Comparison of ENCODE assay signal across 8 cellular contexts in the genomic region with DNA sequence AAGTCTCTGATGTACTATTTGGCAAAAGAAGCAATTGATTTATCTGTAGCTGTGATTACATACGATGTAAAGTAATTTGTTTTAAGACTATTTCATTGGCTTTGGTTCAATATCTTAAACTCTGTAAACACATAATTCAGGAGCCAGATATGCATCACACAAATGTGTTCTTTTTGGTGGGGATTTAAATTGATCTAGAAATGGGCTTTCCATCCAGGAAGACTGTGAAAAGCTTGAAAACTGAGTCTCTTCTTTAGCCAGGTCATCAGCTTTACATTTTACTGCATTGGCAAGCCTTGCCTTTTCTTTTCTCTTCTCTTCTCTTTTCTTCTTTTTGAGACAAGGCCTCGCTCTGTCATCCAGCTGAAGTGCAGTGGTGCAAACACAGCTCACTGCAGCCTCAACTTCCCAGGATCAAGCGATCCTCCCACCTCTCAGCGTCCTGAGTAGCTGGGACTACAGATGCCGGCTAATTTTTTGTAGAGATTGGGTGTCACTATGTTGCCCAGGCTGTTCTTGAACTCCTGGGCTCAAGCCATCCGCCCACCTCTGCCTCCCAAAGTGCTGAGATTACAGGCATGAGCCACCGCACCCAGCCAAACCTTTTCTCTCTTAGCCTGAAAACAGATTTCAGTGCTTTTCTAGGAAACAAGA. TPM values are rescaled to one million over a fixed set of nuclear protein-coding genes. Genes with fewer than 3 reads are reported as not detected.
DNase-seq lines count a peak whose midpoint lies in the region; ATAC-seq, FAIRE-seq and TF ChIP-seq lines count a peak whose summit lies in the region.

No MANE protein-coding gene starts in this region.

- no peak for ATAC-seq in HCT116
- ATAC-seq in HG03442 (IDR thresholded peaks at IDR 0.05; ENCODE audit: unreplicated experiment) = no peak

- H3K36me3 ChIP-seq in HCT116 (ENCODE audit: control insufficient read depth in 1 of 2, insufficient read depth in 2 of 2, low read length in 2 of 2) = no peaks in the 10 kb centered on the region
- no peaks in the 10 kb centered on the region for H3K36me3 ChIP-seq in WERI-Rb-1
- H3K36me3 ChIP-seq in esophagus muscularis mucosa = no peaks in the 10 kb centered on the region
- no peaks in the 10 kb centered on the region for H3K36me3 ChIP-seq in small intestine (ENCODE audit: control insufficient read depth in 2 of 2, insufficient read depth in 2 of 2, low read length in 2 of 2)
- H3K36me3 ChIP-seq in testis (ENCODE audit: low read depth, missing control alignments) = no peaks in the 10 kb centered on the region

- WGBS in esophagus muscularis mucosa = 84% methylated on average over 7 of the region's 7 CpGs
- WGBS in small intestine, 3 donors = 71 to 75% (median 72%) methylated on average over 7 of the region's 7 CpGs
- 41 to 55% methylated on average over 7 of the region's 7 CpGs for WGBS in testis, 2 donors

- FAIRE-seq in small intestine (lab: Jason Lieb, UNC) = no peak

- no peak for TF ChIP-seq CTCF in HCT116 (IDR thresholded peaks at IDR 0.05 in 2 of 3, conservative IDR thresholded peaks at IDR 0.05 in 1 of 3; ENCODE audit: borderline replicate concordance in 1 of 3, insufficient read depth in 1 of 3, low read depth in 2 of 3, low read length in 2 of 3)
- no peak for TF ChIP-seq CTCF in WERI-Rb-1 (IDR thresholded peaks at IDR 0.05; ENCODE audit: low read depth, low read length)
- TF ChIP-seq CTCF in esophagus muscularis mucosa (IDR thresholded peaks at IDR 0.05) = no peak
- no peak for TF ChIP-seq CTCF in testis (IDR thresholded peaks at IDR 0.05)

- peak overlapping the region; percentile 69 for H3K9ac ChIP-seq in HCT116 (ENCODE audit: low read length)

- RAD21 ChIA-PET in HCT116 (lab: Charles Lee; ENCODE audit: low non-redundant PET in 1 of 2, low total read pairs in 2 of 2, uncharacterized antibody in 2 of 2, unreplicated experiment in 2 of 2) = no interaction called here

- POLR2A ChIA-PET in HCT116 (lab: Charles Lee) = no interaction called here

- peak overlapping the region; percentile 88 for H3K4me2 ChIP-seq in HCT116 (ENCODE audit: low read length)

- CTCF ChIA-PET in HCT116 (lab: Charles Lee) = no interaction called here

- no peaks in the 10 kb centered on the region for H4K20me1 ChIP-seq in HCT116 (ENCODE audit: insufficient read depth)

- TF ChIP-seq RAD21 in HCT116 (IDR thresholded peaks at IDR 0.05; ENCODE audit: low read depth) = no peak

- H3K4me3 ChIP-seq in HCT116 (replicated peaks in 1 of 2; ENCODE audit: low read depth in 1 of 2, low read length in 2 of 2) = peak overlapping the region; percentile 51 to 78
- H3K4me3 ChIP-seq in WERI-Rb-1 (ENCODE audit: low read depth, low read length) = peak overlapping the region; percentile 86
- H3K4me3 ChIP-seq in esophagus muscularis mucosa = peak overlapping the region; percentile 62 to 91 (median 78)
- H3K4me3 ChIP-seq in small intestine (ENCODE audit: low read depth in 1 of 2, low read length in 2 of 2) = peak overlapping the region; percentile 13 to 57
- H3K4me3 ChIP-seq in testis = no peak overlapping the region

- no peak for TF ChIP-seq EP300 in esophagus muscularis mucosa (IDR thresholded peaks at IDR 0.05)

- no peaks in the 10 kb centered on the region for H3K79me2 ChIP-seq in HCT116 (ENCODE audit: insufficient read depth, low read length)

- TF ChIP-seq POLR2A in HCT116 (IDR thresholded peaks at IDR 0.05; ENCODE audit: borderline replicate concordance, extremely low read depth, insufficient read depth, insufficient read length) = no peak
- no peak for TF ChIP-seq POLR2A in esophagus muscularis mucosa (IDR thresholded peaks at IDR 0.05; ENCODE audit: low read depth)
- TF ChIP-seq POLR2A in testis (IDR thresholded peaks at IDR 0.05) = no peak

- H3K27me3 ChIP-seq in HCT116 (ENCODE audit: insufficient read depth, low read length) (no peaks in the 10 kb centered on the region), WERI-Rb-1 (ENCODE audit: insufficient read depth, low read depth, severe bottlenecking) (no peaks in the 10 kb centered on the region), esophagus muscularis mucosa (no peaks in the 10 kb centered on the region), small intestine (ENCODE audit: control insufficient read depth in 2 of 2, insufficient read depth in 2 of 2, low read length in 2 of 2) (no peaks in the 10 kb centered on the region), testis (no peaks in the 10 kb centered on the region)

- H3K9me3 ChIP-seq in HCT116 (ENCODE audit: control insufficient read depth in 1 of 2, insufficient read depth in 1 of 2, low read depth in 1 of 2, low read length in 2 of 2) (no peaks in the 10 kb centered on the region), WERI-Rb-1 (ENCODE audit: severe bottlenecking) (no peaks in the 10 kb centered on the region), esophagus muscularis mucosa (no peaks in the 10 kb centered on the region), small intestine (ENCODE audit: control insufficient read depth, low read depth) (no peaks in the 10 kb centered on the region), testis (no peaks in the 10 kb centered on the region)

- BruUV-seq in HCT116 (replicated peaks; lab: Mats Ljungman, UMichigan) = no TSS peak

- DNase-seq in HCT116 (ENCODE audit: low read depth, low spot score) = no peak
- no peak for DNase-seq in WERI-Rb-1
- DNase-seq in esophagus muscularis mucosa (ENCODE audit: extremely low spot score) = no peak
- no peak for DNase-seq in small intestine
- no peak for DNase-seq in testis
- no peak for DNase-seq in retina
- no peak for DNase-seq in GM19238 (ENCODE audit: insufficient read length, low spot score)

- H3K27ac ChIP-seq in HCT116 (ENCODE audit: low read depth, low read length) (no peak overlapping the region), WERI-Rb-1 (no peak overlapping the region), esophagus muscularis mucosa (replicated peaks in 1 of 4) (peak overlapping the region in 2 of 4 donors; percentile 3 to 85), small intestine (ENCODE audit: low read depth in 1 of 2, low read length in 1 of 2) (peak overlapping the region in 1 of 2 donors; percentile 43), testis (no peak overlapping the region)

- H3K9me2 ChIP-seq in HCT116 (ENCODE audit: insufficient read depth) = no peaks in the 10 kb centered on the region

- H3K4me1 ChIP-seq in HCT116 (ENCODE audit: control insufficient read depth in 1 of 2, insufficient read depth in 2 of 2, low read length in 2 of 2) (peaks cover 18 to 29% of the 10 kb centered on the region in 2 experiments), esophagus muscularis mucosa (peaks cover 2 to 25% (median 18%) of the 10 kb centered on the region in 4 donors), small intestine (ENCODE audit: control insufficient read depth in 2 of 2, insufficient read depth in 1 of 2, low read depth in 1 of 2, low read length in 1 of 2) (peaks cover 3 to 5% of the 10 kb centered on the region in 2 donors), testis (peaks cover 5% of the 10 kb centered on the region)

- intact Hi-C loops in HCT116 (cut with micrococcal nuclease) (no loop called here), esophagus muscularis mucosa (cut with DNase I) (loop anchor here (10.0 kb wide), 2 partner anchors 89 to 131 kb away; partner anchors contain the start of genes NIPAL3 and STPG1), testis (cut with DNase I; ENCODE audit: low total_unique reads) (no loop called here)

- no peak overlapping the region for H2AFZ ChIP-seq in HCT116 (ENCODE audit: low read depth, low read length, poor library complexity, severe bottlenecking)

TF ChIP-seq in HCT116, 20 proteins besides CTCF, POLR2A, EP300 and RAD21:
- TF ChIP-seq, protein P1, sequence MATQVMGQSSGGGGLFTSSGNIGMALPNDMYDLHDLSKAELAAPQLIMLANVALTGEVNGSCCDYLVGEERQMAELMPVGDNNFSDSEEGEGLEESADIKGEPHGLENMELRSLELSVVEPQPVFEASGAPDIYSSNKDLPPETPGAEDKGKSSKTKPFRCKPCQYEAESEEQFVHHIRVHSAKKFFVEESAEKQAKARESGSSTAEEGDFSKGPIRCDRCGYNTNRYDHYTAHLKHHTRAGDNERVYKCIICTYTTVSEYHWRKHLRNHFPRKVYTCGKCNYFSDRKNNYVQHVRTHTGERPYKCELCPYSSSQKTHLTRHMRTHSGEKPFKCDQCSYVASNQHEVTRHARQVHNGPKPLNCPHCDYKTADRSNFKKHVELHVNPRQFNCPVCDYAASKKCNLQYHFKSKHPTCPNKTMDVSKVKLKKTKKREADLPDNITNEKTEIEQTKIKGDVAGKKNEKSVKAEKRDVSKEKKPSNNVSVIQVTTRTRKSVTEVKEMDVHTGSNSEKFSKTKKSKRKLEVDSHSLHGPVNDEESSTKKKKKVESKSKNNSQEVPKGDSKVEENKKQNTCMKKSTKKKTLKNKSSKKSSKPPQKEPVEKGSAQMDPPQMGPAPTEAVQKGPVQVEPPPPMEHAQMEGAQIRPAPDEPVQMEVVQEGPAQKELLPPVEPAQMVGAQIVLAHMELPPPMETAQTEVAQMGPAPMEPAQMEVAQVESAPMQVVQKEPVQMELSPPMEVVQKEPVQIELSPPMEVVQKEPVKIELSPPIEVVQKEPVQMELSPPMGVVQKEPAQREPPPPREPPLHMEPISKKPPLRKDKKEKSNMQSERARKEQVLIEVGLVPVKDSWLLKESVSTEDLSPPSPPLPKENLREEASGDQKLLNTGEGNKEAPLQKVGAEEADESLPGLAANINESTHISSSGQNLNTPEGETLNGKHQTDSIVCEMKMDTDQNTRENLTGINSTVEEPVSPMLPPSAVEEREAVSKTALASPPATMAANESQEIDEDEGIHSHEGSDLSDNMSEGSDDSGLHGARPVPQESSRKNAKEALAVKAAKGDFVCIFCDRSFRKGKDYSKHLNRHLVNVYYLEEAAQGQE (IDR thresholded peaks at IDR 0.05; ENCODE audit: low read depth) = no peak
- no peak for TF ChIP-seq JUND (IDR thresholded peaks at IDR 0.05)

RNA-seq across cellular contexts. Expression of gene RCAN3, which starts 1.4 kb away (rescaled TPM):
- total RNA-seq in HCT116 (2021; ENCODE audit: unreplicated experiment) (13.3 TPM), esophagus muscularis mucosa (10 to 100 TPM in 2 of 4 donors, 1 to 10 TPM in 2; 5.3 to 14.0 (median 9.3) TPM), testis (1 to 10 TPM; 7.9 to 8.0 TPM)
- polyA plus RNA-seq in HCT116 (2012) = 6.9 and 7.9 TPM in 2 replicates
- polyA plus RNA-seq in small intestine (1 to 10 TPM; 1.9 to 5.1 (median 3.4) TPM), testis (ENCODE audit: insufficient read depth, low read depth, low replicate concordance) (4.2 TPM)

RNA-seq across cellular contexts. Expression of gene NCMAP, which starts 51.9 kb away (rescaled TPM):
- 0.84 TPM for total RNA-seq in HCT116 (2021; ENCODE audit: unreplicated experiment)
- polyA plus RNA-seq in HCT116 (2012) = 0.65 and 0.99 TPM in 2 replicates
- under 1 TPM in 3 of 4 donors, not detected in 1; 0.17 to 0.65 (median 0.34) TPM for total RNA-seq in esophagus muscularis mucosa
- 1 to 10 TPM in 2 of 3 donors, under 1 TPM in 1; 0.81 to 4.7 (median 1.3) TPM for polyA plus RNA-seq in small intestine
- 1 to 10 TPM in 1 of 2 donors, under 1 TPM in 1; 0.24 to 1.1 TPM for total RNA-seq in testis
- polyA plus RNA-seq in testis (ENCODE audit: insufficient read depth, low read depth, low replicate concordance) = 0.26 TPM

Comparison
In these comparisons a context has a peak if more than half of its experiments do, and no peak if none do; other contexts are left out.
1. H3K4me3 ChIP-seq: peak in HCT116 (2 of 2), WERI-Rb-1 (single experiment), esophagus muscularis mucosa (4 of 4) and small intestine (2 of 2); none in testis (0 of 2).